15 cellular contexts compared by ENCODE assay signal in the genomic region with DNA sequence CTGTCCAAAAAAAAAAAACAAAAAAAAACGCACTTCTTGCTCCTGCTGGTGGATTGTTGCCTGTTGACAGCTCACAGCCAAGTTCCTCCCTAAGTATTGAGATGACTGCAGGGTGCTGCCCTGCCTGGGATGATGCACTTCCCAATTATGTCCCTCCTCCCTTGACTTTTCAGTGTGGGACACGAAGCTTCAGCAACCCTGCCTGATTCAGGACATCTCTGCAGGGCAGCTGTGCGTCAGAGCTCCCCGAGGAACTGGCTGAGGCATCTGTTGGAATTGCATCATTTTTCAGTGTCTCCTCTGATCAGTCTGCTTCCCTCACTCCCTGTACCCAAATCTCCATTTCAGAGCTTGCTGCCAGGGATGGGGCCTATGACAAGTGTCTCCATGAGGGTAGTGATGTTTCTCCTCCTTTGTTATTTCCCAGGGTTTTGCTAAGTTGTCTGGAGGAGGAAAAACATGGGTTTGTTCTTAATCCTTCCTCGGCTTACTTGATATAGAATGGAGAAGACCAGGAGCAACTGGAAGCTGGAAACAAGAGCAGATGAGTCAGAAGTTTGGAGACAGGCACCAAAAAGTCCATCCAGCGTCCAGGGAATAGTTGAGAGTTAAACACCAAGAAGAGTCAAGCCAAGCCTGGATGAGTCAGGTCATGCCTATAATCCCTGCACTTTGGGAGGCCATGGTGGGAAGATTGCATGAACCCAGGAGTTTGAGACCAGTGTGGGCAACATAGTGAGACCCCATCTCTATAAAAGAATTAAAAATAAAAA.
A peak's percentile ranks its signal among the peaks of the same experiment; 100 is the strongest.
DNase-seq lines count a peak whose midpoint lies in the region; ATAC-seq and TF ChIP-seq lines count a peak whose summit lies in the region.
"Had no signal": no experiment of that assay in that cellular context is flagged by ENCODE, and none has a peak within 500 bp of the region (broad histone marks: within the 10 kb centered on the region; RNA-seq: fewer than 3 reads in every experiment).

No MANE protein-coding gene starts in this region.

- H3K36me3 ChIP-seq in brain microvascular endothelial cell (replicated peaks) (no peaks in the 10 kb centered on the region), adrenal gland (replicated peaks in 1 of 2) (no peaks in the 10 kb centered on the region)
- H3K36me3 ChIP-seq: breast epithelium had no signal

- in situ Hi-C loops in brain microvascular endothelial cell (cut with HindIII; ENCODE audit: low pct_ligation_motif_present, low sequenced_read_pairs): no loop called here

- H3K4me1 ChIP-seq in right cardiac atrium (ENCODE audit: control insufficient read depth, insufficient read depth, low read length) (no peaks in the 10 kb centered on the region), adrenal gland (replicated peaks in 1 of 2) (no peaks in the 10 kb centered on the region)
- H3K4me1 ChIP-seq: breast epithelium had no signal

- peaks cover 40% of the 10 kb centered on the region for H3K9me3 Mint-ChIP-seq in HFFc6
- H3K9me3 Mint-ChIP-seq: stimulated activated naive CD8-positive, alpha-beta T cell treated with anti-CD3 and anti-CD28 coated beads, Interleukin-15, Interleukin-2, amounts not matched to agents 100 ng/mL and 50 ng/mL, for 24 hours had no signal

- no peaks in the 10 kb centered on the region; the same call in 1 of the 2 replicates for H3K4me1 Mint-ChIP-seq in HFFc6 (ENCODE audit: low read depth)

- H3K4me3 ChIP-seq in brain microvascular endothelial cell (ENCODE audit: low read depth, low read length) (no peak overlapping the region), right cardiac atrium (ENCODE audit: low read length) (no peak overlapping the region), adrenal gland (no peak overlapping the region)
- H3K4me3 ChIP-seq: breast epithelium had no signal

- H3K27ac Mint-ChIP-seq in HFFc6: peak overlapping the region; percentile 72; the same call in 1 of the 2 replicates
- H3K27ac Mint-ChIP-seq: activated T-helper 1 cell treated with anti-CD3 and anti-CD28 coated beads, Interleukin-12 subunit alpha, Interleukin-12 subunit beta, Interleukin-2, Interleukin-4 antibody, amounts not matched to agents 30 ng/mL and 10 ng/mL and 1 ng/mL, durations not matched to agents 14 hours and 24 hours and 36 hours; CD4-positive, alpha-beta T cell; stimulated activated naive CD8-positive, alpha-beta T cell treated with anti-CD3 and anti-CD28 coated beads, Interleukin-15, Interleukin-2, amounts not matched to agents 100 ng/mL and 50 ng/mL, for 24 hours had no signal

- no peak for TF ChIP-seq POLR2A in adrenal gland (IDR thresholded peaks at IDR 0.05)

- 56% methylated on average over 6 of the region's 6 CpGs for WGBS in right cardiac atrium
- 71 to 92% (median 83%) methylated on average over 6 of the region's 6 CpGs for WGBS in adrenal gland, 4 donors

- peak overlapping the region; percentile 97 for H3K27ac ChIP-seq in brain microvascular endothelial cell
- H3K27ac ChIP-seq in right cardiac atrium (ENCODE audit: low read length): no peak overlapping the region
- H3K27ac ChIP-seq in adrenal gland: no peak overlapping the region
- H3K27ac ChIP-seq: breast epithelium had no signal

- H3K9me3 ChIP-seq in right cardiac atrium (ENCODE audit: control insufficient read depth, low read length): no peaks in the 10 kb centered on the region
- no peaks in the 10 kb centered on the region for H3K9me3 ChIP-seq in adrenal gland (replicated peaks in 1 of 3)

- TF ChIP-seq CTCF in HFFc6 (IDR thresholded peaks at IDR 0.05): no peak
- peak; percentile 20 for TF ChIP-seq CTCF in brain microvascular endothelial cell (IDR thresholded peaks at IDR 0.05; ENCODE audit: low read depth, low read length, missing control alignments)
- TF ChIP-seq CTCF in adrenal gland (IDR thresholded peaks at IDR 0.05): no peak

- no peaks in the 10 kb centered on the region; the same call in none of the 2 replicates for H3K27me3 Mint-ChIP-seq in HFFc6 (ENCODE audit: insufficient read depth)
- H3K27me3 Mint-ChIP-seq: CD4-positive, alpha-beta T cell; stimulated activated naive CD8-positive, alpha-beta T cell treated with anti-CD3 and anti-CD28 coated beads, Interleukin-15, Interleukin-2, amounts not matched to agents 100 ng/mL and 50 ng/mL, for 24 hours had no signal

- no peak overlapping the region for H3K4me3 Mint-ChIP-seq in HFFc6
- H3K4me3 Mint-ChIP-seq: activated T-helper 1 cell treated with anti-CD3 and anti-CD28 coated beads, Interleukin-12 subunit alpha, Interleukin-12 subunit beta, Interleukin-2, Interleukin-4 antibody, amounts not matched to agents 30 ng/mL and 10 ng/mL and 1 ng/mL, durations not matched to agents 14 hours and 24 hours and 36 hours; CD4-positive, alpha-beta T cell; stimulated activated naive CD8-positive, alpha-beta T cell treated with anti-CD3 and anti-CD28 coated beads, Interleukin-15, Interleukin-2, amounts not matched to agents 100 ng/mL and 50 ng/mL, for 24 hours had no signal

- H3K36me3 Mint-ChIP-seq in HFFc6 (ENCODE audit: low read depth): peaks cover 11% of the 10 kb centered on the region; the same call in 1 of the 2 replicates

- intact Hi-C loops in right cardiac atrium (cut with DNase I): no loop called here
- intact Hi-C loops in adrenal gland (cut with DNase I): no loop called here

- no peaks in the 10 kb centered on the region for H3K27me3 ChIP-seq in brain microvascular endothelial cell (replicated peaks)
- H3K27me3 ChIP-seq in right cardiac atrium (ENCODE audit: control insufficient read depth, insufficient read depth): no peaks in the 10 kb centered on the region
- H3K27me3 ChIP-seq in adrenal gland: no peaks in the 10 kb centered on the region
- H3K27me3 ChIP-seq: breast epithelium had no signal

- ATAC-seq in right cardiac atrium (peak; percentile 14 to 35), GM21528 (IDR thresholded peaks at IDR 0.05; ENCODE audit: low FRiP score, unreplicated experiment) (no peak)

- DNase-seq in HFFc6: peak; percentile 30
- peak; percentile 94 for DNase-seq in brain microvascular endothelial cell
- DNase-seq in right cardiac atrium: no peak
- DNase-seq in stromal cell of bone marrow (ENCODE audit: low read depth): peak; percentile 90
- DNase-seq in stimulated activated naive CD4-positive, alpha-beta T cell treated with Interleukin-2 at 50 U/mL for 16 hours (lab: John Stamatoyannopoulos, UW): no peak
- no peak for DNase-seq in NCI-H1436 treated with DMSO at 0.1 percent for 48 hours (lab: John Stamatoyannopoulos, UW)
- no peak for DNase-seq in adrenal gland
- DNase-seq: CD4-positive, alpha-beta T cell; NCI-H524; RPMI8226; stimulated activated CD4-positive, alpha-beta T cell treated with anti-CD3 and anti-CD28 coated beads, Interleukin-4, amount 100 ng/mL, for 4 hours had no signal

Comparison
In these comparisons a context has a peak if more than half of its experiments do, and no peak if none do; other contexts are left out.
1. DNase-seq: peak in HFFc6 (single experiment), brain microvascular endothelial cell (single experiment) and stromal cell of bone marrow (single experiment); none in right cardiac atrium (0 of 3), stimulated activated naive CD4-positive, alpha-beta T cell treated with Interleukin-2 at 50 U/mL for 16 hours (single experiment), NCI-H1436 treated with DMSO at 0.1 percent for 48 hours (single experiment) and adrenal gland (0 of 7).